Comparison of ENCODE assay signal across 8 cellular contexts in genomic region chr15:74780983-74781672, GRCh38. TPM values are rescaled to one million over a fixed set of nuclear protein-coding genes. Genes with fewer than 3 reads are reported as not detected.
DNase-seq lines count a peak whose midpoint lies in the region; ATAC-seq and TF ChIP-seq lines count a peak whose summit lies in the region.

No MANE protein-coding gene starts in this region.

- H2BK12ac ChIP-seq in mesenchymal stem cell (ENCODE audit: low read length in 2 of 2) = peak overlapping the region; percentile 66 to 67

- peak overlapping the region; percentile 89 to 93 for H3K18ac ChIP-seq in mesenchymal stem cell (ENCODE audit: low read depth in 1 of 2, low read length in 2 of 2)

- H3K4me3 Mint-ChIP-seq in brain = peak overlapping the region; percentile 89 to 93 (median 92)

- H3K27me3 ChIP-seq in mesenchymal stem cell (ENCODE audit: control insufficient read depth in 1 of 2, insufficient read depth in 1 of 2, low read length in 2 of 2) = no peaks in the 10 kb centered on the region

- peaks cover 0 to 5% (median 0%) of the 10 kb centered on the region in 5 experiments for H3K9me3 Mint-ChIP-seq in brain

- H3K4ac ChIP-seq in mesenchymal stem cell (ENCODE audit: low read depth in 1 of 2, low read length in 2 of 2) = peak overlapping the region in 1 of 2 experiments; percentile 59

- peak overlapping the region; percentile 63 for H4K91ac ChIP-seq in mesenchymal stem cell (ENCODE audit: low read length)

- peaks cover 55% of the 10 kb centered on the region for H3K4me1 ChIP-seq in mesenchymal stem cell (ENCODE audit: control insufficient read depth, insufficient read depth, low read depth, low read length)
- peaks cover 2% of the 10 kb centered on the region for H3K4me1 ChIP-seq in urinary bladder (ENCODE audit: insufficient read depth)

- no peaks in the 10 kb centered on the region for H3K36me3 Mint-ChIP-seq in brain

- H3K4me3 ChIP-seq in mesenchymal stem cell (ENCODE audit: insufficient read depth in 1 of 2, low read depth in 1 of 2, low read length in 2 of 2) (peak overlapping the region; percentile 40 to 78), urinary bladder (ENCODE audit: low read depth, low read length) (peak overlapping the region; percentile 5)

- in situ Hi-C loops in GM13977 (cut with MboI; ENCODE audit: low pct_unique_long_range_greater_than_20kb, low sequenced_read_pairs, unreplicated experiment) = no loop called here

- H3K9ac ChIP-seq in mesenchymal stem cell (ENCODE audit: low read length) = peak overlapping the region; percentile 69

- H2BK5ac ChIP-seq in mesenchymal stem cell (ENCODE audit: low read depth, low read length, poor library complexity, severe bottlenecking) = no peak overlapping the region

- no peak for ATAC-seq in GM21360 (IDR thresholded peaks at IDR 0.05; ENCODE audit: unreplicated experiment)
- ATAC-seq in GM18867 (IDR thresholded peaks at IDR 0.05; ENCODE audit: unreplicated experiment) = no peak
- ATAC-seq in HG03342 (IDR thresholded peaks at IDR 0.05; ENCODE audit: unreplicated experiment) = no peak

- H3K4me2 ChIP-seq in mesenchymal stem cell (ENCODE audit: low read length, poor library complexity, severe bottlenecking) = peak overlapping the region; percentile 100

- no peak overlapping the region for H3K27ac ChIP-seq in mesenchymal stem cell (ENCODE audit: low read length, poor library complexity, severe bottlenecking)
- H3K27ac ChIP-seq in urinary bladder (ENCODE audit: low read depth) = no peak overlapping the region

- H3K4me1 Mint-ChIP-seq in brain = peaks cover 77% of the 10 kb centered on the region

- H2AK5ac ChIP-seq in mesenchymal stem cell (ENCODE audit: low read length, severe bottlenecking) = no peak overlapping the region

- TF ChIP-seq CTCF in GM13977 (IDR thresholded peaks at IDR 0.05; ENCODE audit: extremely low read depth, insufficient read depth, missing control alignments) (peak; percentile 14), brain (conservative IDR thresholded peaks at IDR 0.05) (no peak)

- H3K36me3 ChIP-seq in mesenchymal stem cell (ENCODE audit: control insufficient read depth in 1 of 2, insufficient read depth in 2 of 2, low read depth in 1 of 2, low read length in 2 of 2) = peaks cover 0 to 7% of the 10 kb centered on the region in 2 experiments
- H3K36me3 ChIP-seq in urinary bladder (ENCODE audit: insufficient read depth) = no peaks in the 10 kb centered on the region

- peak overlapping the region; percentile 80 for H4K8ac ChIP-seq in mesenchymal stem cell (ENCODE audit: low read length)

- peak overlapping the region; percentile 51 for H2AFZ ChIP-seq in mesenchymal stem cell (ENCODE audit: low read depth, low read length)

- H3K27ac Mint-ChIP-seq in brain = peak overlapping the region; percentile 75 to 98 (median 90)

- peak overlapping the region in 1 of 2 experiments; percentile 38 for H3K14ac ChIP-seq in mesenchymal stem cell (ENCODE audit: low read length in 2 of 2)

- DNase-seq in GM13977 (ENCODE audit: low spot score) (no peak), NOMO-1 (lab: John Stamatoyannopoulos, UW; ENCODE audit: unreplicated experiment in 2 of 2) (peak; percentile 84 to 91), mesenchymal stem cell (peak; percentile 86)

- no peaks in the 10 kb centered on the region for H3K9me3 ChIP-seq in mesenchymal stem cell (ENCODE audit: control insufficient read depth, low read length)

- 5% methylated on average over 18 of the region's 18 CpGs for WGBS in mesenchymal stem cell
- 13% methylated on average over 18 of the region's 18 CpGs for WGBS in urinary bladder

- H3K23ac ChIP-seq in mesenchymal stem cell (ENCODE audit: low read length in 2 of 2) = peak overlapping the region in 1 of 2 experiments; percentile 66

- no peak overlapping the region for H2BK120ac ChIP-seq in mesenchymal stem cell (ENCODE audit: low read depth, low read length)

- peaks cover 12% of the 10 kb centered on the region for H3K79me1 ChIP-seq in mesenchymal stem cell (replicated peaks; ENCODE audit: low read length, poor library complexity, severe bottlenecking)

- H2BK15ac ChIP-seq in mesenchymal stem cell (ENCODE audit: low read depth, poor library complexity, severe bottlenecking) = no peak overlapping the region

- H3K27me3 Mint-ChIP-seq in brain = peaks cover 5% of the 10 kb centered on the region

RNA-seq across cellular contexts. Expression of gene CSK, which starts 0.8 kb away (rescaled TPM):
- polyA plus RNA-seq in brain (ENCODE audit: insufficient read depth, low read depth, low replicate concordance) (66.2 TPM), urinary bladder (30.7 TPM)
- polyA plus RNA-seq in mesenchymal stem cell (2013, experiment 1 of 2) = 35.8 TPM
- polyA plus RNA-seq in mesenchymal stem cell (2013, experiment 2 of 2) = 38.5 TPM
- total RNA-seq in urinary bladder = 17.8 TPM

RNA-seq across cellular contexts. Expression of gene LMAN1L, which starts 31.5 kb away (rescaled TPM):
- polyA plus RNA-seq in brain (ENCODE audit: insufficient read depth, low read depth, low replicate concordance) = not detected
- not detected for polyA plus RNA-seq in mesenchymal stem cell (2013, experiment 1 of 2)
- not detected for polyA plus RNA-seq in mesenchymal stem cell (2013, experiment 2 of 2)
- total RNA-seq in urinary bladder = 0.85 TPM
- 0.33 TPM for polyA plus RNA-seq in urinary bladder

RNA-seq across cellular contexts. Expression of gene CYP1A2, which starts 32.5 kb away (rescaled TPM):
- polyA plus RNA-seq in brain (ENCODE audit: insufficient read depth, low read depth, low replicate concordance) = not detected
- polyA plus RNA-seq in mesenchymal stem cell (2013, experiment 1 of 2) = not detected
- not detected for polyA plus RNA-seq in mesenchymal stem cell (2013, experiment 2 of 2)
- total RNA-seq in urinary bladder = not detected
- not detected for polyA plus RNA-seq in urinary bladder

RNA-seq across cellular contexts. Expression of gene CPLX3, which starts 45.3 kb away (rescaled TPM):
- polyA plus RNA-seq in brain (ENCODE audit: insufficient read depth, low read depth, low replicate concordance) (2.1 TPM), urinary bladder (0.22 TPM)
- polyA plus RNA-seq in mesenchymal stem cell (2013, experiment 1 of 2) = not detected
- not detected for polyA plus RNA-seq in mesenchymal stem cell (2013, experiment 2 of 2)
- total RNA-seq in urinary bladder = not detected

RNA-seq across cellular contexts. Expression of gene CYP1A1, which starts 55.8 kb away (rescaled TPM):
- polyA plus RNA-seq in brain (ENCODE audit: insufficient read depth, low read depth, low replicate concordance) (0.17 TPM), urinary bladder (7.3 TPM)
- polyA plus RNA-seq in mesenchymal stem cell (2013, experiment 1 of 2) = 0.11 TPM
- 0.15 TPM for polyA plus RNA-seq in mesenchymal stem cell (2013, experiment 2 of 2)
- total RNA-seq in urinary bladder = 0.26 TPM
